10 cellular contexts compared by ENCODE assay signal in genomic region chr12:6384499-6385436, GRCh38. TPM values are rescaled to one million over a fixed set of nuclear protein-coding genes. Genes with fewer than 3 reads are reported as not detected.
DNase-seq lines count a peak whose midpoint lies in the region; ATAC-seq and TF ChIP-seq lines count a peak whose summit lies in the region.
"Had no signal": no experiment of that assay in that cellular context is flagged by ENCODE, and none has a peak within 500 bp of the region (broad histone marks: within the 10 kb centered on the region; RNA-seq: fewer than 3 reads in every experiment).

No MANE protein-coding gene starts in this region.

- H3K27me3 ChIP-seq in A673 (replicated peaks; ENCODE audit: insufficient read depth, low read depth, low read length, poor library complexity) = no peaks in the 10 kb centered on the region

- H3K4me3 ChIP-seq in A673 (ENCODE audit: low read depth, low read length, poor library complexity, severe bottlenecking) (peak overlapping the region; percentile 47), LNCaP clone FGC (ENCODE audit: low read depth, low read length) (peak overlapping the region; percentile 95)

- no TSS peak for BruUV-seq in A673 (replicated peaks; lab: Mats Ljungman, UMichigan)

- H3K9me3 ChIP-seq in A673 (ENCODE audit: low read depth, low read length, poor library complexity, severe bottlenecking) = no peaks in the 10 kb centered on the region

- DNase-seq in A673 (ENCODE audit: low spot score) (no peak), LNCaP clone FGC (ENCODE audit: low read depth) (no peak), epithelial cell of prostate (ENCODE audit: low read depth, low spot score) (no peak), naive B cell (no peak), NCI-H345 treated with DMSO at 0.1 percent for 48 hours (lab: John Stamatoyannopoulos, UW; ENCODE audit: unreplicated experiment) (no peak), DMS114 treated with DMSO at 0.1 percent for 48 hours (lab: John Stamatoyannopoulos, UW; ENCODE audit: unreplicated experiment) (no peak)
- DNase-seq: activated CD4-positive, alpha-beta T cell treated with anti-CD3 and anti-CD28 coated beads, Interleukin-2, amount 10 ng/mL, durations not matched to agents 7 days and 5 days; CD4-positive, alpha-beta memory T cell had no signal

- POLR2A ChIA-PET in A673 (lab: Charles Lee; ENCODE audit: low non-redundant PET) = no interaction called here

- no peaks in the 10 kb centered on the region for H3K9me3 Mint-ChIP-seq in naive B cell
- H3K9me3 Mint-ChIP-seq: activated CD4-positive, alpha-beta T cell treated with anti-CD3 and anti-CD28 coated beads, Interleukin-2, amount 10 ng/mL, durations not matched to agents 7 days and 5 days had no signal

- no peak overlapping the region for H3K27ac Mint-ChIP-seq in naive B cell
- H3K27ac Mint-ChIP-seq: activated CD4-positive, alpha-beta T cell treated with anti-CD3 and anti-CD28 coated beads, Interleukin-2, amount 10 ng/mL, durations not matched to agents 7 days and 5 days; CD4-positive, alpha-beta memory T cell had no signal

- TF ChIP-seq CTCF in A673 (conservative IDR thresholded peaks at IDR 0.05; ENCODE audit: low read depth, low read length) (no peak), LNCaP clone FGC (IDR thresholded peaks at IDR 0.05; ENCODE audit: control insufficient read depth, extremely low read depth, insufficient read depth) (no peak)

- H3K36me3 ChIP-seq in A673 (ENCODE audit: insufficient read depth, low read length, poor library complexity, severe bottlenecking) = no peaks in the 10 kb centered on the region

- peak overlapping the region; percentile 77 for H3K27ac ChIP-seq in A673 (ENCODE audit: low read depth, low read length, poor library complexity, severe bottlenecking)
- H3K27ac ChIP-seq in epithelial cell of prostate = peak overlapping the region; percentile 88

- no peaks in the 10 kb centered on the region for H3K36me3 Mint-ChIP-seq in naive B cell
- H3K36me3 Mint-ChIP-seq: CD4-positive, alpha-beta memory T cell had no signal

- peaks cover 42 to 72% (median 72%) of the 10 kb centered on the region in 3 donors for H3K27me3 Mint-ChIP-seq in naive B cell

- CTCF ChIA-PET in A673 (lab: Charles Lee) = no interaction called here

- H3K4me1 ChIP-seq in A673 (ENCODE audit: insufficient read depth, low read length, poor library complexity, severe bottlenecking) = peaks cover 7% of the 10 kb centered on the region

- intact Hi-C loops in A673 (cut with micrococcal nuclease; ENCODE audit: unreplicated experiment) = no loop called here

- peak overlapping the region in 6 of 8 donors; percentile 13 to 81 (median 44) for H3K4me3 Mint-ChIP-seq in naive B cell
- H3K4me3 Mint-ChIP-seq: activated CD4-positive, alpha-beta T cell treated with anti-CD3 and anti-CD28 coated beads, Interleukin-2, amount 10 ng/mL, durations not matched to agents 7 days and 5 days had no signal

- ATAC-seq in naive B cell (ENCODE audit: low read depth in 2 of 2) = no peak
- ATAC-seq in HG03025 (IDR thresholded peaks at IDR 0.05; ENCODE audit: low FRiP score, unreplicated experiment) = no peak
- no peak for ATAC-seq in HG03280 (IDR thresholded peaks at IDR 0.05; ENCODE audit: unreplicated experiment)

- H3K4me1 Mint-ChIP-seq in naive B cell = peaks cover 0 to 4% (median 1%) of the 10 kb centered on the region in 3 donors
- H3K4me1 Mint-ChIP-seq: activated CD4-positive, alpha-beta T cell treated with anti-CD3 and anti-CD28 coated beads, Interleukin-2, amount 10 ng/mL, durations not matched to agents 7 days and 5 days had no signal

RNA-seq across cellular contexts. Expression of gene LTBR, which starts 0.8 kb away (rescaled TPM):
- total RNA-seq in A673 (2021) = 25.7 and 27.5 TPM in 2 replicates
- polyA plus RNA-seq in naive B cell (ENCODE audit: low read depth in 6 of 6) = under 1 TPM in 3 of 6 donors, not detected in 3; 0.20 to 0.90 (median 0.22) TPM
- total RNA-seq: activated CD4-positive, alpha-beta T cell treated with anti-CD3 and anti-CD28 coated beads, Interleukin-2, amount 10 ng/mL, durations not matched to agents 7 days and 5 days had no signal
- polyA plus RNA-seq: CD4-positive, alpha-beta memory T cell had no signal

RNA-seq across cellular contexts. Expression of gene SCNN1A, which starts 9.4 kb away (rescaled TPM):
- not detected in 2 replicates for total RNA-seq in A673 (2021)
- polyA plus RNA-seq in naive B cell (ENCODE audit: low read depth in 6 of 6) = not detected

RNA-seq across cellular contexts. Expression of gene TNFRSF1A, which starts 42.9 kb away (rescaled TPM):
- 82.6 and 91.5 TPM in 2 replicates for total RNA-seq in A673 (2021)
- 1 to 10 TPM in 2 of 6 donors, under 1 TPM in 2, not detected in 2; 0.34 to 1.8 (median 1.0) TPM for polyA plus RNA-seq in naive B cell (ENCODE audit: low read depth in 6 of 6)

RNA-seq across cellular contexts. Expression of gene CD27, which starts 60.0 kb away (rescaled TPM):
- total RNA-seq in A673 (2021) = not detected in 2 replicates
- 10 to 100 TPM in 1 of 6 donors, 1 to 10 TPM in 5; 3.2 to 14.8 (median 6.6) TPM for polyA plus RNA-seq in naive B cell (ENCODE audit: low read depth in 6 of 6)
